Comparison of ENCODE assay signal across 18 cellular contexts in the genomic region with DNA sequence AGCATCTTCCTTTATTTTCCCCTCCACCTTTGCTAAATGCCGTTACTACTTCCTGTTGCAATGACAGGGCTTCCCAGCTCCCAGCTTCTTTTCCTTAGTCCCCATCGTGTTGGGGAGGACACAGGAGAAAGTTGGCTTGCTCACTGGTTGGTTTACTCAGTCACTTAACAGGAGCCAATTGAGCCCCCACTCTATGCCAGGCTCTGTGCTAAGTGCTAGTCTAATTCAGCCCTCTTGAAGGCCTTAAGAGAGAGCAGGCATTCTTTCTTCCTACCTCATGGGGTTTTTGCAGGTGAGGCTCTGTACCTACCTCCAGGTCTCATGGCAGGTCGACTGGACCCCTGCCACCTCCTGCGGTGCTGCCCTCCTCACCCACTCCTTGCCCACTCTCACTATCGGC. TPM values are rescaled to one million over a fixed set of nuclear protein-coding genes. Genes with fewer than 3 reads are reported as not detected.
A peak's percentile ranks its signal among the peaks of the same experiment; 100 is the strongest.
DNase-seq lines count a peak whose midpoint lies in the region; ATAC-seq and TF ChIP-seq lines count a peak whose summit lies in the region.
"Had no signal": no experiment of that assay in that cellular context is flagged by ENCODE, and none has a peak within 500 bp of the region (broad histone marks: within the 10 kb centered on the region; RNA-seq: fewer than 3 reads in every experiment).

No MANE protein-coding gene starts in this region.

- H3K9me3 ChIP-seq in RWPE2 (ENCODE audit: severe bottlenecking) (no peaks in the 10 kb centered on the region), lung (ENCODE audit: control insufficient read depth in 2 of 2, insufficient read depth in 1 of 2, low read length in 1 of 2) (no peaks in the 10 kb centered on the region), upper lobe of right lung (no peaks in the 10 kb centered on the region), gastrocnemius medialis (no peaks in the 10 kb centered on the region)
- H3K9me3 ChIP-seq: Caco-2, HAP-1, Peyer's patch, SK-N-SH had no signal

- no peaks in the 10 kb centered on the region for H3K36me3 ChIP-seq in RWPE2 (ENCODE audit: low read depth)
- H3K36me3 ChIP-seq in lung (ENCODE audit: control insufficient read depth in 2 of 2, insufficient read depth in 2 of 2, low read length in 2 of 2): no peaks in the 10 kb centered on the region
- H3K36me3 ChIP-seq in upper lobe of right lung: no peaks in the 10 kb centered on the region
- H3K36me3 ChIP-seq in gastrocnemius medialis: no peaks in the 10 kb centered on the region
- H3K36me3 ChIP-seq: HAP-1, Peyer's patch had no signal

- no peak for TF ChIP-seq POLR2A in gastrocnemius medialis (IDR thresholded peaks at IDR 0.05)

- ATAC-seq in RWPE2 (ENCODE audit: low read depth) (no peak), lung (ENCODE audit: insufficient read depth, low FRiP score) (peak; percentile 53), upper lobe of right lung (peak; percentile 80), HG02870 (IDR thresholded peaks at IDR 0.05; ENCODE audit: unreplicated experiment) (no peak), gastrocnemius medialis (no peak)

- DNase-seq in NCI-H510A treated with DMSO at 0.1 percent for 48 hours (lab: John Stamatoyannopoulos, UW) (peak; percentile 5), NCI-H510A (lab: John Stamatoyannopoulos, UW) (no peak), RWPE2 (ENCODE audit: low spot score) (no peak), lung (ENCODE audit: low spot score) (no peak), upper lobe of right lung (no peak), inferior parietal cortex (ENCODE audit: extremely low spot score) (no peak), gastrocnemius medialis (no peak)
- DNase-seq: Caco-2; CD4-positive, CD25-positive, alpha-beta regulatory T cell; NCI-H1092 treated with DMSO at 0.1 percent for 48 hours; NCI-H2107; Peyer's patch; SHP77; SK-N-SH had no signal

- intact Hi-C loops in upper lobe of right lung (cut with DNase I) (no loop called here), gastrocnemius medialis (cut with DNase I; ENCODE audit: low total_unique reads) (no loop called here)

- WGBS in lung, 2 donors: 50 to 59% methylated on average over 5 of the region's 5 CpGs

- no peak for TF ChIP-seq CTCF in RWPE2 (IDR thresholded peaks at IDR 0.05; ENCODE audit: poor library complexity, severe bottlenecking)
- TF ChIP-seq CTCF in lung (IDR thresholded peaks at IDR 0.05; ENCODE audit: control extremely low read depth, extremely low read depth): no peak
- no peak for TF ChIP-seq CTCF in upper lobe of right lung (IDR thresholded peaks at IDR 0.05)
- TF ChIP-seq CTCF in gastrocnemius medialis (IDR thresholded peaks at IDR 0.05 in 4 of 5, conservative IDR thresholded peaks at IDR 0.05 in 1 of 5): no peak

- H3K4me3 ChIP-seq in RWPE2 (ENCODE audit: severe bottlenecking) (no peak overlapping the region), lung (no peak overlapping the region), upper lobe of right lung (no peak overlapping the region), gastrocnemius medialis (no peak overlapping the region)
- H3K4me3 ChIP-seq: HAP-1, Peyer's patch had no signal

- H3K27ac ChIP-seq in RWPE2 (ENCODE audit: poor library complexity, severe bottlenecking) (peak overlapping the region; percentile 97), lung (ENCODE audit: low read depth in 1 of 2, low read length in 1 of 2) (peak overlapping the region in 1 of 2 donors; percentile 20), upper lobe of right lung (no peak overlapping the region), gastrocnemius medialis (no peak overlapping the region)
- H3K27ac ChIP-seq: 22Rv1, Peyer's patch had no signal

- H3K4me1 ChIP-seq in RWPE2 (ENCODE audit: insufficient read depth, poor library complexity, severe bottlenecking) (peaks cover 52% of the 10 kb centered on the region), lung (ENCODE audit: control insufficient read depth in 2 of 2, insufficient read depth in 2 of 2, low read length in 2 of 2) (peaks cover 22 to 25% of the 10 kb centered on the region in 2 donors), upper lobe of right lung (peaks cover 37% of the 10 kb centered on the region), gastrocnemius medialis (peaks cover 8 to 15% of the 10 kb centered on the region in 2 donors)
- H3K4me1 ChIP-seq: HAP-1 had no signal

- no peaks in the 10 kb centered on the region for H3K27me3 ChIP-seq in RWPE2 (ENCODE audit: insufficient read depth, poor library complexity, severe bottlenecking)
- no peaks in the 10 kb centered on the region for H3K27me3 ChIP-seq in lung (ENCODE audit: control insufficient read depth, insufficient read depth)
- no peaks in the 10 kb centered on the region for H3K27me3 ChIP-seq in upper lobe of right lung
- no peaks in the 10 kb centered on the region for H3K27me3 ChIP-seq in gastrocnemius medialis
- H3K27me3 ChIP-seq: Peyer's patch had no signal

- in situ Hi-C loops in gastrocnemius medialis (cut with MboI; ENCODE audit: low sequenced_read_pairs in 4 of 4): no loop called here

RNA-seq across cellular contexts. Expression of gene TANC1, which starts 20.1 kb away (rescaled TPM):
- total RNA-seq in lung: 10 to 100 TPM; 42.2 to 99.5 TPM
- polyA plus RNA-seq in lung: 10 to 100 TPM; 14.3 to 32.4 TPM
- total RNA-seq in upper lobe of right lung: 60.4 TPM
- total RNA-seq in gastrocnemius medialis: 1 to 10 TPM; 5.1 to 9.9 (median 5.4) TPM
- total RNA-seq: B cell had no signal

Comparison
In these comparisons a context has a peak if more than half of its experiments do, and no peak if none do; other contexts are left out.
1. ATAC-seq: peak in lung (single experiment) and upper lobe of right lung (single experiment); none in RWPE2 (single experiment), HG02870 (single experiment) and gastrocnemius medialis (0 of 2).